16 cellular contexts compared by ENCODE assay signal in the genomic region with DNA sequence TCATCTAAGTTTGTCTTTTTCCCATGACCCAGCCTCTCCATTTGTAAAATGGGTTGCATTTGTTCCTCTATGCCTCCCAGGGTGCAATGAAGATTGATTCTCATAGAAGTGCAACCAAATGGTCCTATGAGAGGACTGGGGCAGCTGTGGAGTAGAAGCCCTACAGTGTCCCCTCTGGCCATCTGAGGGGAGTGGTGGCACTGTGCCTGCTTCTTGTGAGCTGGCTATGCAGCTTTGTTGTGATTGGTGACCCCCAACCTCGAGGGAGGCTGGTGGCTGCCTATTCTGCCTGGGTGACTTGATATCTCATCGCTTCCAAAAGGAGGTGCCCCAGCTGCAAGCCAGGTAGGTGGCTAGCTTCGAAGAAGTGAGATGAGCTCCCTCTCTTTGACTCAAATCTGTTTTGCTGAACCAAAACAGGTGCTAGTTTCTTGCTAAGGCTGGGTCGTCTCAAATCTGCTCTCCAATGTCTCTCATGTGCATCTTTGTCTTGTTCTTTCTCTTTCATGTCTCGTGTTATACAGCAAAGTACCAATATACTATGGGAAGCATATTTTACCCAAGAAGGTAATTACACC. TPM values are rescaled to one million over a fixed set of nuclear protein-coding genes. Genes with fewer than 3 reads are reported as not detected.
A peak's percentile ranks its signal among the peaks of the same experiment; 100 is the strongest.
DNase-seq lines count a peak whose midpoint lies in the region; ATAC-seq and TF ChIP-seq lines count a peak whose summit lies in the region.
"Had no signal": no experiment of that assay in that cellular context is flagged by ENCODE, and none has a peak within 500 bp of the region (broad histone marks: within the 10 kb centered on the region; RNA-seq: fewer than 3 reads in every experiment).

No MANE protein-coding gene starts in this region.

- H3K4me1 Mint-ChIP-seq in activated CD4-positive, alpha-beta T cell treated with anti-CD3 and anti-CD28 coated beads, Interleukin-2, amount 10 ng/mL, durations not matched to agents 24 days and 14 days, result peaks cover 28% of the 10 kb centered on the region
- H3K4me1 Mint-ChIP-seq in GM23338 (peaks cover 6% of the 10 kb centered on the region; the same call in 2 of the 3 replicates), neural progenitor cell (peaks cover 7% of the 10 kb centered on the region), CD14-positive monocyte (no peaks in the 10 kb centered on the region)

- no peaks in the 10 kb centered on the region for H3K27me3 ChIP-seq in GM23338 (ENCODE audit: insufficient read depth)
- H3K27me3 ChIP-seq in neural progenitor cell, result no peaks in the 10 kb centered on the region
- no peaks in the 10 kb centered on the region for H3K27me3 ChIP-seq in SJCRH30

- H3K27me3 Mint-ChIP-seq in activated CD4-positive, alpha-beta T cell treated with anti-CD3 and anti-CD28 coated beads, Interleukin-2, amount 10 ng/mL, durations not matched to agents 24 days and 14 days, result no peaks in the 10 kb centered on the region
- H3K27me3 Mint-ChIP-seq in GM23338 (ENCODE audit: insufficient read depth, low read depth, poor library complexity) (peaks cover 4% of the 10 kb centered on the region), neural progenitor cell (ENCODE audit: insufficient read depth, low read depth) (no peaks in the 10 kb centered on the region), CD14-positive monocyte (ENCODE audit: low read depth in 3 of 3) (peaks cover 0 to 1% (median 1%) of the 10 kb centered on the region in 3 donors)

- no peaks in the 10 kb centered on the region for H4K20me1 ChIP-seq in GM23338 (replicated peaks; ENCODE audit: insufficient read depth)
- H4K20me1 ChIP-seq in neural progenitor cell (ENCODE audit: low read depth), result no peaks in the 10 kb centered on the region

- ATAC-seq in GM23338, result peak; percentile 37; the same call in 1 of the 3 replicates
- ATAC-seq: activated CD4-positive, CD25-positive, alpha-beta regulatory T cell treated with anti-CD3 and anti-CD28 coated beads, Interleukin-2, amount 50 U/mL, for 24 hours; Panc1 had no signal

- no peak overlapping the region for H3K4me2 ChIP-seq in GM23338
- H3K4me2 ChIP-seq in neural progenitor cell, result no peak overlapping the region

- H3K4me1 ChIP-seq in GM23338 (ENCODE audit: insufficient read depth) (peaks cover 5% of the 10 kb centered on the region; the same call in 1 of the 2 replicates), neural progenitor cell (no peaks in the 10 kb centered on the region), SJCRH30 (0 out of 2 replicates have a peak, but pooled peaks cover 3% of the 10 kb centered on the region)

- no peak overlapping the region for H3K9ac ChIP-seq in neural progenitor cell

- H3K4me3 ChIP-seq in GM23338 (no peak overlapping the region), neural progenitor cell (no peak overlapping the region), SJCRH30 (no peak overlapping the region)

- H3K9me3 ChIP-seq in neural progenitor cell (ENCODE audit: low read depth) (no peaks in the 10 kb centered on the region), SJCRH30 (replicated peaks) (no peaks in the 10 kb centered on the region)

- H3K36me3 ChIP-seq in GM23338 (ENCODE audit: insufficient read depth), result no peaks in the 10 kb centered on the region
- no peaks in the 10 kb centered on the region for H3K36me3 ChIP-seq in neural progenitor cell
- H3K36me3 ChIP-seq in SJCRH30, result no peaks in the 10 kb centered on the region

- H3K79me2 ChIP-seq in GM23338 (replicated peaks; ENCODE audit: insufficient read depth), result no peaks in the 10 kb centered on the region
- no peaks in the 10 kb centered on the region for H3K79me2 ChIP-seq in neural progenitor cell (ENCODE audit: low read depth)

- H2AFZ ChIP-seq in GM23338, result no peak overlapping the region
- H2AFZ ChIP-seq in neural progenitor cell (replicated peaks), result no peak overlapping the region

- no peaks in the 10 kb centered on the region for H3K9me2 ChIP-seq in GM23338 (ENCODE audit: insufficient read depth)

- H3K27ac Mint-ChIP-seq in activated CD4-positive, alpha-beta T cell treated with anti-CD3 and anti-CD28 coated beads, Interleukin-2, amount 10 ng/mL, durations not matched to agents 24 days and 14 days, result no peak overlapping the region
- H3K27ac Mint-ChIP-seq in GM23338 (no peak overlapping the region), neural progenitor cell (no peak overlapping the region), CD14-positive monocyte (no peak overlapping the region)

- no peak overlapping the region for H3K4me3 Mint-ChIP-seq in activated CD4-positive, alpha-beta T cell treated with anti-CD3 and anti-CD28 coated beads, Interleukin-2, amount 10 ng/mL, durations not matched to agents 24 days and 14 days
- H3K4me3 Mint-ChIP-seq in GM23338 (no peak overlapping the region), neural progenitor cell (no peak overlapping the region), CD14-positive monocyte (no peak overlapping the region)

- intact Hi-C loops in activated CD4-positive, alpha-beta T cell treated with anti-CD3 and anti-CD28 coated beads, Interleukin-2, amount 10 ng/mL, durations not matched to agents 24 days and 14 days (cut with micrococcal nuclease), result no loop called here
- intact Hi-C loops in CD14-positive monocyte (cut with micrococcal nuclease), result no loop called here

- H3K27ac ChIP-seq in GM23338 (ENCODE audit: low read depth) (no peak overlapping the region), neural progenitor cell (no peak overlapping the region), SJCRH30 (no peak overlapping the region)

- TF ChIP-seq CTCF in GM23338 (conservative IDR thresholded peaks at IDR 0.05; ENCODE audit: low read depth in 2 of 2), result peak in 1 of 2 experiments; percentile 22; a peak in 2 of 4 replicates
- peak; percentile 8 for TF ChIP-seq CTCF in neural progenitor cell (IDR thresholded peaks at IDR 0.05)
- no peak for TF ChIP-seq CTCF in CD14-positive monocyte (IDR thresholded peaks at IDR 0.05)

- no peaks in the 10 kb centered on the region for H3K36me3 Mint-ChIP-seq in activated CD4-positive, alpha-beta T cell treated with anti-CD3 and anti-CD28 coated beads, Interleukin-2, amount 10 ng/mL, durations not matched to agents 24 days and 14 days (ENCODE audit: low read depth)
- H3K36me3 Mint-ChIP-seq in GM23338 (ENCODE audit: low read depth) (no peaks in the 10 kb centered on the region), neural progenitor cell (no peaks in the 10 kb centered on the region), CD14-positive monocyte (no peaks in the 10 kb centered on the region)

- H3F3A ChIP-seq in GM23338 (replicated peaks; ENCODE audit: low read depth) (no peaks in the 10 kb centered on the region), neural progenitor cell (ENCODE audit: low read depth) (no peaks in the 10 kb centered on the region)

- peak; percentile 54 for DNase-seq in activated CD4-positive, alpha-beta T cell treated with anti-CD3 and anti-CD28 coated beads, Interleukin-2, amount 10 ng/mL, durations not matched to agents 24 days and 14 days
- DNase-seq in activated CD4-positive, alpha-beta T cell treated with anti-CD3 and anti-CD28 coated beads, Interleukin-2, amount 50 U/mL, for 4 hours, result no peak
- peak; percentile 21 for DNase-seq in GM23338 (ENCODE audit: low spot score)
- DNase-seq in NCI-H69 (lab: John Stamatoyannopoulos, UW), result peak; percentile 35
- peak; percentile 10 for DNase-seq in neural progenitor cell (ENCODE audit: low spot score)
- DNase-seq in stimulated activated CD4-positive, alpha-beta T cell treated with anti-CD3 and anti-CD28 coated beads, Interleukin-15, amount 100 ng/mL, for 24 hours, result no peak
- DNase-seq in CD14-positive monocyte (ENCODE audit: low spot score), result no peak
- DNase-seq in SJCRH30, result no peak
- DNase-seq: ACHN; activated T-cell treated with anti-CD3 and anti-CD28 coated beads, Interleukin-2, amount 50 U/mL, for 48 hours; GOT3; kidney glomerular epithelial cell; NCI-H1092 treated with DMSO at 0.1 percent for 48 hours; posterior cingulate gyrus had no signal

- no peaks in the 10 kb centered on the region for H3K9me3 Mint-ChIP-seq in activated CD4-positive, alpha-beta T cell treated with anti-CD3 and anti-CD28 coated beads, Interleukin-2, amount 10 ng/mL, durations not matched to agents 24 days and 14 days
- H3K9me3 Mint-ChIP-seq in GM23338 (no peaks in the 10 kb centered on the region), neural progenitor cell (no peaks in the 10 kb centered on the region), CD14-positive monocyte (peaks cover 0 to 1% (median 0%) of the 10 kb centered on the region in 7 donors)

TF ChIP-seq in GM23338, 12 proteins besides CTCF, POLR2A, EP300 and RAD21 (continues in another document):
- TF ChIP-seq, protein P1, sequence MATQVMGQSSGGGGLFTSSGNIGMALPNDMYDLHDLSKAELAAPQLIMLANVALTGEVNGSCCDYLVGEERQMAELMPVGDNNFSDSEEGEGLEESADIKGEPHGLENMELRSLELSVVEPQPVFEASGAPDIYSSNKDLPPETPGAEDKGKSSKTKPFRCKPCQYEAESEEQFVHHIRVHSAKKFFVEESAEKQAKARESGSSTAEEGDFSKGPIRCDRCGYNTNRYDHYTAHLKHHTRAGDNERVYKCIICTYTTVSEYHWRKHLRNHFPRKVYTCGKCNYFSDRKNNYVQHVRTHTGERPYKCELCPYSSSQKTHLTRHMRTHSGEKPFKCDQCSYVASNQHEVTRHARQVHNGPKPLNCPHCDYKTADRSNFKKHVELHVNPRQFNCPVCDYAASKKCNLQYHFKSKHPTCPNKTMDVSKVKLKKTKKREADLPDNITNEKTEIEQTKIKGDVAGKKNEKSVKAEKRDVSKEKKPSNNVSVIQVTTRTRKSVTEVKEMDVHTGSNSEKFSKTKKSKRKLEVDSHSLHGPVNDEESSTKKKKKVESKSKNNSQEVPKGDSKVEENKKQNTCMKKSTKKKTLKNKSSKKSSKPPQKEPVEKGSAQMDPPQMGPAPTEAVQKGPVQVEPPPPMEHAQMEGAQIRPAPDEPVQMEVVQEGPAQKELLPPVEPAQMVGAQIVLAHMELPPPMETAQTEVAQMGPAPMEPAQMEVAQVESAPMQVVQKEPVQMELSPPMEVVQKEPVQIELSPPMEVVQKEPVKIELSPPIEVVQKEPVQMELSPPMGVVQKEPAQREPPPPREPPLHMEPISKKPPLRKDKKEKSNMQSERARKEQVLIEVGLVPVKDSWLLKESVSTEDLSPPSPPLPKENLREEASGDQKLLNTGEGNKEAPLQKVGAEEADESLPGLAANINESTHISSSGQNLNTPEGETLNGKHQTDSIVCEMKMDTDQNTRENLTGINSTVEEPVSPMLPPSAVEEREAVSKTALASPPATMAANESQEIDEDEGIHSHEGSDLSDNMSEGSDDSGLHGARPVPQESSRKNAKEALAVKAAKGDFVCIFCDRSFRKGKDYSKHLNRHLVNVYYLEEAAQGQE (IDR thresholded peaks at IDR 0.05; ENCODE audit: unreplicated experiment), result no peak
- TF ChIP-seq EZH2 (IDR thresholded peaks at IDR 0.05; ENCODE audit: low read depth, unreplicated experiment), result no peak

RNA-seq across cellular contexts. Expression of a gene that starts 33.9 kb away (rescaled TPM):
- total RNA-seq in activated CD4-positive, alpha-beta T cell treated with anti-CD3 and anti-CD28 coated beads, Interleukin-2, amount 10 ng/mL, durations not matched to agents 24 days and 14 days, result 0.09 TPM in 1 of 2 replicates, not detected in the other
- total RNA-seq in GM23338 (2014; rRNA removed; shearing (Covaris generic)), result 0.23 and 0.28 TPM in 2 replicates
- polyA plus RNA-seq in GM23338 (2016; fragmentation: Nextera tagmentation; extraction: Ambion mirVana), result 0.10 and 0.11 TPM in 2 replicates
- 0.06 TPM in 2 replicates for total RNA-seq in neural progenitor cell (ENCODE audit: low replicate concordance)
- polyA plus RNA-seq in CD14-positive monocyte, result under 1 TPM; 0.04 to 0.14 TPM
- total RNA-seq in SJCRH30 (2014; rRNA removed; shearing (Covaris generic)), result 0.73 and 1.0 TPM in 2 replicates

Comparison
In these comparisons a context has a peak if more than half of its experiments do, and no peak if none do; other contexts are left out.
1. DNase-seq: peak in activated CD4-positive, alpha-beta T cell treated with anti-CD3 and anti-CD28 coated beads, Interleukin-2, amount 10 ng/mL, durations not matched to agents 24 days and 14 days (single experiment), GM23338 (single experiment), NCI-H69 (single experiment) and neural progenitor cell (single experiment); none in activated CD4-positive, alpha-beta T cell treated with anti-CD3 and anti-CD28 coated beads, Interleukin-2, amount 50 U/mL, for 4 hours (0 of 2), stimulated activated CD4-positive, alpha-beta T cell treated with anti-CD3 and anti-CD28 coated beads, Interleukin-15, amount 100 ng/mL, for 24 hours (single experiment), CD14-positive monocyte (single experiment) and SJCRH30 (0 of 2).